In genomic region chr1:84991097-84991890, GRCh38 we compare ENCODE assay signal across 10 cellular contexts. TPM values are rescaled to one million over a fixed set of nuclear protein-coding genes. Genes with fewer than 3 reads are reported as not detected.
DNase-seq lines count a peak whose midpoint lies in the region; ATAC-seq and TF ChIP-seq lines count a peak whose summit lies in the region.
"Had no signal": no experiment of that assay in that cellular context is flagged by ENCODE, and none has a peak within 500 bp of the region (broad histone marks: within the 10 kb centered on the region; RNA-seq: fewer than 3 reads in every experiment).

No MANE protein-coding gene starts in this region.

- H2AFZ ChIP-seq in SK-N-SH (ENCODE audit: low read depth), result no peak overlapping the region
- H2AFZ ChIP-seq: parathyroid adenoma had no signal

- DNase-seq in GM12865 (ENCODE audit: low read depth), result peak; percentile 62
- DNase-seq in activated CD4-positive, alpha-beta memory T cell treated with anti-CD3 and anti-CD28 coated beads, Interleukin-2, amount 10 ng/mL, durations not matched to agents 7 days and 5 days, result no peak
- DNase-seq in NCI-H748 treated with DMSO at 0.1 percent for 48 hours (lab: John Stamatoyannopoulos, UW), result no peak
- no peak for DNase-seq in SK-N-SH
- no peak for DNase-seq in NCI-H1092 (lab: John Stamatoyannopoulos, UW)
- DNase-seq in foreskin fibroblast, result no peak
- DNase-seq: NCI-H1694 had no signal

- no peak overlapping the region for H3K4me2 ChIP-seq in SK-N-SH

- H3F3A ChIP-seq in SK-N-SH (replicated peaks; ENCODE audit: insufficient read depth), result no peaks in the 10 kb centered on the region

- H3K4me1 Mint-ChIP-seq in activated CD4-positive, alpha-beta memory T cell treated with anti-CD3 and anti-CD28 coated beads, Interleukin-2, amount 10 ng/mL, durations not matched to agents 7 days and 5 days, result peaks cover 62% of the 10 kb centered on the region

- H3K9me3 ChIP-seq in SK-N-SH, result no peaks in the 10 kb centered on the region

- no peak for TF ChIP-seq RAD21 in SK-N-SH (IDR thresholded peaks at IDR 0.05; ENCODE audit: low read length)

- no peaks in the 10 kb centered on the region for H3K79me2 ChIP-seq in SK-N-SH (ENCODE audit: insufficient read depth)
- H3K79me2 ChIP-seq: parathyroid adenoma had no signal

- no peaks in the 10 kb centered on the region for H3K27me3 Mint-ChIP-seq in activated CD4-positive, alpha-beta memory T cell treated with anti-CD3 and anti-CD28 coated beads, Interleukin-2, amount 10 ng/mL, durations not matched to agents 7 days and 5 days

- H3K4me1 ChIP-seq in SK-N-SH (ENCODE audit: control insufficient read depth in 1 of 2, insufficient read depth in 2 of 2, low read depth in 1 of 2, low read length in 1 of 2), result no peaks in the 10 kb centered on the region; a peak in 1 of 4 replicates
- H3K4me1 ChIP-seq: parathyroid adenoma had no signal

- peaks cover 35% of the 10 kb centered on the region for H3K36me3 Mint-ChIP-seq in activated CD4-positive, alpha-beta memory T cell treated with anti-CD3 and anti-CD28 coated beads, Interleukin-2, amount 10 ng/mL, durations not matched to agents 7 days and 5 days (ENCODE audit: low read depth)

- TF ChIP-seq EP300 in SK-N-SH (IDR thresholded peaks at IDR 0.05; ENCODE audit: borderline replicate concordance in 1 of 2, low read depth in 1 of 2, low read length in 1 of 2), result no peak

- 16% methylated on average over 8 of the region's 8 CpGs for WGBS in SK-N-SH (ENCODE audit: low lambda C conversion rate)

- H3K9ac ChIP-seq in SK-N-SH, result no peak overlapping the region
- H3K9ac ChIP-seq: parathyroid adenoma had no signal

- no peaks in the 10 kb centered on the region for H3K36me3 ChIP-seq in SK-N-SH (replicated peaks in 1 of 2; ENCODE audit: control insufficient read depth in 1 of 2, insufficient read depth in 2 of 2, low read length in 1 of 2)

- CTCF ChIA-PET in activated CD4-positive, alpha-beta memory T cell treated with anti-CD3 and anti-CD28 coated beads, Interleukin-2, amount 10 ng/mL, durations not matched to agents 7 days and 5 days (lab: Charles Lee), result interaction anchor here (0.8 to 2.1 kb wide), 4 partner anchors 10 to 46 kb away, joined by 3 to 7 read pairs (median 5); no protein-coding TSS in a partner anchor
- CTCF ChIA-PET in SK-N-SH (lab: Yijun Ruan, JAX), result interaction anchor here (1.6 kb wide), 1 partner anchor 46 kb away, joined by 5 read pairs; no protein-coding TSS in a partner anchor

- H3K9me3 Mint-ChIP-seq in activated CD4-positive, alpha-beta memory T cell treated with anti-CD3 and anti-CD28 coated beads, Interleukin-2, amount 10 ng/mL, durations not matched to agents 7 days and 5 days, result no peaks in the 10 kb centered on the region

- H3K27ac Mint-ChIP-seq in activated CD4-positive, alpha-beta memory T cell treated with anti-CD3 and anti-CD28 coated beads, Interleukin-2, amount 10 ng/mL, durations not matched to agents 7 days and 5 days, result peak overlapping the region; percentile 62

- ATAC-seq in GM19351 (IDR thresholded peaks at IDR 0.05; ENCODE audit: unreplicated experiment), result peak; percentile 32
- peak; percentile 37 for ATAC-seq in HG03439 (IDR thresholded peaks at IDR 0.05; ENCODE audit: unreplicated experiment)

- TF ChIP-seq CTCF in GM12865 (IDR thresholded peaks at IDR 0.05; ENCODE audit: insufficient read depth, low read depth, low read length, missing control alignments) (no peak), SK-N-SH (IDR thresholded peaks at IDR 0.05) (no peak), foreskin fibroblast (IDR thresholded peaks at IDR 0.05; ENCODE audit: low read depth, low read length) (no peak)

- H3K27me3 ChIP-seq in SK-N-SH (ENCODE audit: insufficient read depth), result peaks cover 5% of the 10 kb centered on the region; the same call in 1 of the 2 replicates

- no peak overlapping the region for H3K27ac ChIP-seq in SK-N-SH (ENCODE audit: low read depth in 2 of 2, low read length in 1 of 2)
- H3K27ac ChIP-seq: parathyroid adenoma had no signal

- no peaks in the 10 kb centered on the region for H4K20me1 ChIP-seq in SK-N-SH (ENCODE audit: insufficient read depth)

- H3K4me3 Mint-ChIP-seq in activated CD4-positive, alpha-beta memory T cell treated with anti-CD3 and anti-CD28 coated beads, Interleukin-2, amount 10 ng/mL, durations not matched to agents 7 days and 5 days, result peak overlapping the region; percentile 36

- H3K4me3 ChIP-seq in GM12865 (ENCODE audit: low read depth, low read length) (peak overlapping the region; percentile 43), SK-N-SH (ENCODE audit: low read depth in 2 of 2, low read length in 1 of 2) (no peak overlapping the region), foreskin fibroblast (ENCODE audit: low read depth in 1 of 2, low read length in 2 of 2) (no peak overlapping the region)

- POLR2A ChIA-PET in activated CD4-positive, alpha-beta memory T cell treated with anti-CD3 and anti-CD28 coated beads, Interleukin-2, amount 10 ng/mL, durations not matched to agents 7 days and 5 days (lab: Charles Lee), result interaction anchor here (1.0 to 1.8 kb wide), 4 partner anchors 19 to 285 kb away, joined by 3 to 6 read pairs (median 4); partner anchors contain the start of gene BCL10
- POLR2A ChIA-PET in SK-N-SH (lab: Yijun Ruan, JAX), result no interaction called here

- no peaks in the 10 kb centered on the region for H3K9me2 ChIP-seq in SK-N-SH

TF ChIP-seq in SK-N-SH, 30 proteins besides CTCF, POLR2A, EP300 and RAD21:
- no peak for TF ChIP-seq TEAD4 (IDR thresholded peaks at IDR 0.05; ENCODE audit: borderline replicate concordance, insufficient read depth)
- no peak for TF ChIP-seq NFIC (IDR thresholded peaks at IDR 0.05; ENCODE audit: borderline replicate concordance)
- no peak for TF ChIP-seq MEF2A (IDR thresholded peaks at IDR 0.05; ENCODE audit: borderline replicate concordance, low read depth)
- TF ChIP-seq ELF1 (IDR thresholded peaks at IDR 0.05), result no peak
- TF ChIP-seq ZBTB33 (IDR thresholded peaks at IDR 0.05; ENCODE audit: borderline replicate concordance, low read depth), result no peak
- TF ChIP-seq PBX3 (IDR thresholded peaks at IDR 0.05), result no peak
- TF ChIP-seq USF2 (IDR thresholded peaks at IDR 0.05; ENCODE audit: borderline replicate concordance, low read depth, low read length), result no peak
- TF ChIP-seq FOXM1 (IDR thresholded peaks at IDR 0.05; ENCODE audit: low read depth), result no peak

RNA-seq across cellular contexts. Expression of gene MCOLN2, which starts 5.6 kb away (rescaled TPM):
- total RNA-seq in activated CD4-positive, alpha-beta memory T cell treated with anti-CD3 and anti-CD28 coated beads, Interleukin-2, amount 10 ng/mL, durations not matched to agents 7 days and 5 days, result 10 to 100 TPM; 27.2 to 28.2 TPM
- not detected in 2 replicates for polyA plus RNA-seq in SK-N-SH (2012; rRNA removed)
- 0.01 TPM in 1 of 2 replicates, not detected in the other for polyA plus RNA-seq in SK-N-SH (2012; cell fraction: cytosol; rRNA removed)
- polyA plus RNA-seq in SK-N-SH (2012; cell fraction: nucleus; rRNA removed), result 0.05 and 0.10 TPM in 2 replicates

RNA-seq across cellular contexts. Expression of gene MCOLN3, which starts 57.0 kb away (rescaled TPM):
- 1 to 10 TPM; 2.4 to 2.5 TPM for total RNA-seq in activated CD4-positive, alpha-beta memory T cell treated with anti-CD3 and anti-CD28 coated beads, Interleukin-2, amount 10 ng/mL, durations not matched to agents 7 days and 5 days
- polyA plus RNA-seq in SK-N-SH (2012; rRNA removed), result not detected in 2 replicates
- not detected in 2 replicates for polyA plus RNA-seq in SK-N-SH (2012; cell fraction: cytosol; rRNA removed)
- polyA plus RNA-seq in SK-N-SH (2012; cell fraction: nucleus; rRNA removed), result not detected in 2 replicates
